ENCODE assay signal across 1 cellular context in the genomic region with DNA sequence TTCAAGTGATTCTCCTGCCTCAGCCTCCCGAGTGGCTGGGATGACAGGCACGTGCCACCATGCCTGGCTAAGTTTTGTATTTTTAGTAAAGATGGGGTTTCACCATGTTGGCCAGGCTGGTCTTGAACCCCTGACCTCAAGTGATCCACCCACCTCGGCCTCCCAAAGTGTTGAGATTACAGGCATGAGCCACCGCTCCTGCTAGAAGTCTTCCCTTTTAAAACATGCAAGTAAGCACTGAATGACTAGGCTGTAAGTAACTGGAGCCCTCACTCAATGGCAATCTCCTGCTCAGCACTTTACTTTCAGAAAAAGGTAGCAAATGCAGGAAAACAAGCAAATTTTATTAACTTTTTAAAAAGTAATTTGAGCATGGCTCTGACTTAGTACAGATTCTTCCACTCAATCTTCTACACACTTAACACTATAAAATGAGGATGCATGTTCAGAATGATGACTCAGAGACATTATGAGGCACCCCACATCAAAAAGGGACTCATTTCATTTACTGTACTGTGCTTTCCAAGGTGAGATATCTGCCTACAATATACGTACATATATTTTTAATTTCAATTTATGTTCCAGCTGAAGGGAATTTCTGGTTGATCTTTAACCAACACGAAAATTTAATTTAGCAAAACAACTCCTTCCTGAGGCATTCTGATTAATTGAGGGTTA.
TF ChIP-seq lines count a peak whose summit lies in the region.

No MANE protein-coding gene starts in this region.

TF ChIP-seq in K562, 482 proteins besides CTCF, POLR2A, EP300 and RAD21 (continued from another document):
- TF ChIP-seq MCM7 (IDR thresholded peaks at IDR 0.05) (no peak), RHOXF2B (CRISPR knock-in tag; conservative IDR thresholded peaks at IDR 0.05) (no peak), TBL1XR1 (IDR thresholded peaks at IDR 0.05; ENCODE audit: low read length in 2 of 2) (no peak), SMAD2 (IDR thresholded peaks at IDR 0.05; ENCODE audit: low read depth, low read length) (no peak), TGIF2 (CRISPR knock-in tag; IDR thresholded peaks at IDR 0.05) (no peak), DNMT1 (IDR thresholded peaks at IDR 0.05) (no peak), TBP (optimal IDR thresholded peaks at IDR 0.05; ENCODE audit: low read depth, low read length) (peak; percentile 65), NFIC (IDR thresholded peaks at IDR 0.05) (no peak), SAFB (IDR thresholded peaks at IDR 0.05; ENCODE audit: borderline replicate concordance, low read depth, low read length) (no peak), PBX2 (CRISPR knock-in tag; IDR thresholded peaks at IDR 0.05; ENCODE audit: low read depth) (no peak), PBX2 (tag; conservative IDR thresholded peaks at IDR 0.05; ENCODE audit: low read depth) (no peak), RBM22 (IDR thresholded peaks at IDR 0.05; ENCODE audit: low read depth, low read length, poor library complexity, severe bottlenecking) (no peak), TCFL5 (CRISPR knock-in tag; conservative IDR thresholded peaks at IDR 0.05) (no peak), TCF7L2 (IDR thresholded peaks at IDR 0.05; ENCODE audit: low read depth, low read length) (no peak), JUND (IDR thresholded peaks at IDR 0.05; ENCODE audit: borderline replicate concordance, low read depth, low read length) (0 out of 2 replicates have a peak, but pooled peaks have one; percentile 20), JUND (tag; IDR thresholded peaks at IDR 0.05; ENCODE audit: borderline replicate concordance, low read depth, low read length) (no peak), GATAD2A (IDR thresholded peaks at IDR 0.05) (no peak), FOSL1 (tag; conservative IDR thresholded peaks at IDR 0.05) (0 out of 2 replicates have a peak, but pooled peaks have one; percentile 18), NCOR1 (IDR thresholded peaks at IDR 0.05) (no peak), C11orf30 (IDR thresholded peaks at IDR 0.05; ENCODE audit: low read depth) (peak; percentile 63), EHMT2 (IDR thresholded peaks at IDR 0.05) (no peak), ZNF217 (CRISPR knock-in tag; IDR thresholded peaks at IDR 0.05) (no peak), WHSC1 (IDR thresholded peaks at IDR 0.05; ENCODE audit: low read length) (no peak), U2AF1 (optimal IDR thresholded peaks at IDR 0.05; ENCODE audit: low read depth, low read length) (no peak), MAFG (tag; conservative IDR thresholded peaks at IDR 0.05) (0 out of 2 replicates have a peak, but pooled peaks have one; percentile 53), RAD51 (IDR thresholded peaks at IDR 0.05; ENCODE audit: borderline replicate concordance, low read depth) (no peak), SRSF9 (IDR thresholded peaks at IDR 0.05; ENCODE audit: borderline replicate concordance, low read depth, low read length) (no peak), ZNF316 (IDR thresholded peaks at IDR 0.05) (peak; percentile 50; the same call in 1 of the 2 replicates), HIVEP1 (CRISPR knock-in tag; IDR thresholded peaks at IDR 0.05) (no peak), NONO (IDR thresholded peaks at IDR 0.05; ENCODE audit: low read depth in 2 of 2, low read length in 1 of 2) (no peak)
- TF ChIP-seq, protein P1, sequence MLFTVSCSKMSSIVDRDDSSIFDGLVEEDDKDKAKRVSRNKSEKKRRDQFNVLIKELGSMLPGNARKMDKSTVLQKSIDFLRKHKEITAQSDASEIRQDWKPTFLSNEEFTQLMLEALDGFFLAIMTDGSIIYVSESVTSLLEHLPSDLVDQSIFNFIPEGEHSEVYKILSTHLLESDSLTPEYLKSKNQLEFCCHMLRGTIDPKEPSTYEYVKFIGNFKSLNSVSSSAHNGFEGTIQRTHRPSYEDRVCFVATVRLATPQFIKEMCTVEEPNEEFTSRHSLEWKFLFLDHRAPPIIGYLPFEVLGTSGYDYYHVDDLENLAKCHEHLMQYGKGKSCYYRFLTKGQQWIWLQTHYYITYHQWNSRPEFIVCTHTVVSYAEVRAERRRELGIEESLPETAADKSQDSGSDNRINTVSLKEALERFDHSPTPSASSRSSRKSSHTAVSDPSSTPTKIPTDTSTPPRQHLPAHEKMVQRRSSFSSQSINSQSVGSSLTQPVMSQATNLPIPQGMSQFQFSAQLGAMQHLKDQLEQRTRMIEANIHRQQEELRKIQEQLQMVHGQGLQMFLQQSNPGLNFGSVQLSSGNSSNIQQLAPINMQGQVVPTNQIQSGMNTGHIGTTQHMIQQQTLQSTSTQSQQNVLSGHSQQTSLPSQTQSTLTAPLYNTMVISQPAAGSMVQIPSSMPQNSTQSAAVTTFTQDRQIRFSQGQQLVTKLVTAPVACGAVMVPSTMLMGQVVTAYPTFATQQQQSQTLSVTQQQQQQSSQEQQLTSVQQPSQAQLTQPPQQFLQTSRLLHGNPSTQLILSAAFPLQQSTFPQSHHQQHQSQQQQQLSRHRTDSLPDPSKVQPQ (CRISPR knock-in tag; IDR thresholded peaks at IDR 0.05; ENCODE audit: borderline replicate concordance): no peak
- TF ChIP-seq, protein P2, sequence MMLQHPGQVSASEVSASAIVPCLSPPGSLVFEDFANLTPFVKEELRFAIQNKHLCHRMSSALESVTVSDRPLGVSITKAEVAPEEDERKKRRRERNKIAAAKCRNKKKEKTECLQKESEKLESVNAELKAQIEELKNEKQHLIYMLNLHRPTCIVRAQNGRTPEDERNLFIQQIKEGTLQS (IDR thresholded peaks at IDR 0.05): 0 out of 2 replicates have a peak, but pooled peaks have one; percentile 25
- TF ChIP-seq, protein P2 (CRISPR knock-in tag; conservative IDR thresholded peaks at IDR 0.05): no peak
- TF ChIP-seq, protein P3, sequence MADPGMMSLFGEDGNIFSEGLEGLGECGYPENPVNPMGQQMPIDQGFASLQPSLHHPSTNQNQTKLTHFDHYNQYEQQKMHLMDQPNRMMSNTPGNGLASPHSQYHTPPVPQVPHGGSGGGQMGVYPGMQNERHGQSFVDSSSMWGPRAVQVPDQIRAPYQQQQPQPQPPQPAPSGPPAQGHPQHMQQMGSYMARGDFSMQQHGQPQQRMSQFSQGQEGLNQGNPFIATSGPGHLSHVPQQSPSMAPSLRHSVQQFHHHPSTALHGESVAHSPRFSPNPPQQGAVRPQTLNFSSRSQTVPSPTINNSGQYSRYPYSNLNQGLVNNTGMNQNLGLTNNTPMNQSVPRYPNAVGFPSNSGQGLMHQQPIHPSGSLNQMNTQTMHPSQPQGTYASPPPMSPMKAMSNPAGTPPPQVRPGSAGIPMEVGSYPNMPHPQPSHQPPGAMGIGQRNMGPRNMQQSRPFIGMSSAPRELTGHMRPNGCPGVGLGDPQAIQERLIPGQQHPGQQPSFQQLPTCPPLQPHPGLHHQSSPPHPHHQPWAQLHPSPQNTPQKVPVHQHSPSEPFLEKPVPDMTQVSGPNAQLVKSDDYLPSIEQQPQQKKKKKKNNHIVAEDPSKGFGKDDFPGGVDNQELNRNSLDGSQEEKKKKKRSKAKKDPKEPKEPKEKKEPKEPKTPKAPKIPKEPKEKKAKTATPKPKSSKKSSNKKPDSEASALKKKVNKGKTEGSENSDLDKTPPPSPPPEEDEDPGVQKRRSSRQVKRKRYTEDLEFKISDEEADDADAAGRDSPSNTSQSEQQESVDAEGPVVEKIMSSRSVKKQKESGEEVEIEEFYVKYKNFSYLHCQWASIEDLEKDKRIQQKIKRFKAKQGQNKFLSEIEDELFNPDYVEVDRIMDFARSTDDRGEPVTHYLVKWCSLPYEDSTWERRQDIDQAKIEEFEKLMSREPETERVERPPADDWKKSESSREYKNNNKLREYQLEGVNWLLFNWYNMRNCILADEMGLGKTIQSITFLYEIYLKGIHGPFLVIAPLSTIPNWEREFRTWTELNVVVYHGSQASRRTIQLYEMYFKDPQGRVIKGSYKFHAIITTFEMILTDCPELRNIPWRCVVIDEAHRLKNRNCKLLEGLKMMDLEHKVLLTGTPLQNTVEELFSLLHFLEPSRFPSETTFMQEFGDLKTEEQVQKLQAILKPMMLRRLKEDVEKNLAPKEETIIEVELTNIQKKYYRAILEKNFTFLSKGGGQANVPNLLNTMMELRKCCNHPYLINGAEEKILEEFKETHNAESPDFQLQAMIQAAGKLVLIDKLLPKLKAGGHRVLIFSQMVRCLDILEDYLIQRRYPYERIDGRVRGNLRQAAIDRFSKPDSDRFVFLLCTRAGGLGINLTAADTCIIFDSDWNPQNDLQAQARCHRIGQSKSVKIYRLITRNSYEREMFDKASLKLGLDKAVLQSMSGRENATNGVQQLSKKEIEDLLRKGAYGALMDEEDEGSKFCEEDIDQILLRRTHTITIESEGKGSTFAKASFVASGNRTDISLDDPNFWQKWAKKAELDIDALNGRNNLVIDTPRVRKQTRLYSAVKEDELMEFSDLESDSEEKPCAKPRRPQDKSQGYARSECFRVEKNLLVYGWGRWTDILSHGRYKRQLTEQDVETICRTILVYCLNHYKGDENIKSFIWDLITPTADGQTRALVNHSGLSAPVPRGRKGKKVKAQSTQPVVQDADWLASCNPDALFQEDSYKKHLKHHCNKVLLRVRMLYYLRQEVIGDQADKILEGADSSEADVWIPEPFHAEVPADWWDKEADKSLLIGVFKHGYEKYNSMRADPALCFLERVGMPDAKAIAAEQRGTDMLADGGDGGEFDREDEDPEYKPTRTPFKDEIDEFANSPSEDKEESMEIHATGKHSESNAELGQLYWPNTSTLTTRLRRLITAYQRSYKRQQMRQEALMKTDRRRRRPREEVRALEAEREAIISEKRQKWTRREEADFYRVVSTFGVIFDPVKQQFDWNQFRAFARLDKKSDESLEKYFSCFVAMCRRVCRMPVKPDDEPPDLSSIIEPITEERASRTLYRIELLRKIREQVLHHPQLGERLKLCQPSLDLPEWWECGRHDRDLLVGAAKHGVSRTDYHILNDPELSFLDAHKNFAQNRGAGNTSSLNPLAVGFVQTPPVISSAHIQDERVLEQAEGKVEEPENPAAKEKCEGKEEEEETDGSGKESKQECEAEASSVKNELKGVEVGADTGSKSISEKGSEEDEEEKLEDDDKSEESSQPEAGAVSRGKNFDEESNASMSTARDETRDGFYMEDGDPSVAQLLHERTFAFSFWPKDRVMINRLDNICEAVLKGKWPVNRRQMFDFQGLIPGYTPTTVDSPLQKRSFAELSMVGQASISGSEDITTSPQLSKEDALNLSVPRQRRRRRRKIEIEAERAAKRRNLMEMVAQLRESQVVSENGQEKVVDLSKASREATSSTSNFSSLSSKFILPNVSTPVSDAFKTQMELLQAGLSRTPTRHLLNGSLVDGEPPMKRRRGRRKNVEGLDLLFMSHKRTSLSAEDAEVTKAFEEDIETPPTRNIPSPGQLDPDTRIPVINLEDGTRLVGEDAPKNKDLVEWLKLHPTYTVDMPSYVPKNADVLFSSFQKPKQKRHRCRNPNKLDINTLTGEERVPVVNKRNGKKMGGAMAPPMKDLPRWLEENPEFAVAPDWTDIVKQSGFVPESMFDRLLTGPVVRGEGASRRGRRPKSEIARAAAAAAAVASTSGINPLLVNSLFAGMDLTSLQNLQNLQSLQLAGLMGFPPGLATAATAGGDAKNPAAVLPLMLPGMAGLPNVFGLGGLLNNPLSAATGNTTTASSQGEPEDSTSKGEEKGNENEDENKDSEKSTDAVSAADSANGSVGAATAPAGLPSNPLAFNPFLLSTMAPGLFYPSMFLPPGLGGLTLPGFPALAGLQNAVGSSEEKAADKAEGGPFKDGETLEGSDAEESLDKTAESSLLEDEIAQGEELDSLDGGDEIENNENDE (IDR thresholded peaks at IDR 0.05; ENCODE audit: low read depth, low read length): no peak
- TF ChIP-seq, protein P4, sequence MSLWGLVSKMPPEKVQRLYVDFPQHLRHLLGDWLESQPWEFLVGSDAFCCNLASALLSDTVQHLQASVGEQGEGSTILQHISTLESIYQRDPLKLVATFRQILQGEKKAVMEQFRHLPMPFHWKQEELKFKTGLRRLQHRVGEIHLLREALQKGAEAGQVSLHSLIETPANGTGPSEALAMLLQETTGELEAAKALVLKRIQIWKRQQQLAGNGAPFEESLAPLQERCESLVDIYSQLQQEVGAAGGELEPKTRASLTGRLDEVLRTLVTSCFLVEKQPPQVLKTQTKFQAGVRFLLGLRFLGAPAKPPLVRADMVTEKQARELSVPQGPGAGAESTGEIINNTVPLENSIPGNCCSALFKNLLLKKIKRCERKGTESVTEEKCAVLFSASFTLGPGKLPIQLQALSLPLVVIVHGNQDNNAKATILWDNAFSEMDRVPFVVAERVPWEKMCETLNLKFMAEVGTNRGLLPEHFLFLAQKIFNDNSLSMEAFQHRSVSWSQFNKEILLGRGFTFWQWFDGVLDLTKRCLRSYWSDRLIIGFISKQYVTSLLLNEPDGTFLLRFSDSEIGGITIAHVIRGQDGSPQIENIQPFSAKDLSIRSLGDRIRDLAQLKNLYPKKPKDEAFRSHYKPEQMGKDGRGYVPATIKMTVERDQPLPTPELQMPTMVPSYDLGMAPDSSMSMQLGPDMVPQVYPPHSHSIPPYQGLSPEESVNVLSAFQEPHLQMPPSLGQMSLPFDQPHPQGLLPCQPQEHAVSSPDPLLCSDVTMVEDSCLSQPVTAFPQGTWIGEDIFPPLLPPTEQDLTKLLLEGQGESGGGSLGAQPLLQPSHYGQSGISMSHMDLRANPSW (CRISPR knock-in tag; IDR thresholded peaks at IDR 0.05): no peak
